8 cellular contexts compared by ENCODE assay signal in genomic region chr9:89919171-89919681, GRCh38.
DNase-seq lines count a peak whose midpoint lies in the region; ATAC-seq and TF ChIP-seq lines count a peak whose summit lies in the region.

No MANE protein-coding gene starts in this region.

- H3K27me3 Mint-ChIP-seq in effector memory CD8-positive, alpha-beta T cell = peaks cover 52 to 60% of the 10 kb centered on the region in 2 donors

- no peak overlapping the region for H3K4me2 ChIP-seq in trophoblast cell (ENCODE audit: low read length)

- H3K4ac ChIP-seq in trophoblast cell (ENCODE audit: low read depth, low read length) = no peak overlapping the region

- H3K79me2 ChIP-seq in trophoblast cell (ENCODE audit: control insufficient read depth, insufficient read depth, low read length, poor library complexity) = peaks cover 2% of the 10 kb centered on the region

- H2BK12ac ChIP-seq in trophoblast cell (ENCODE audit: low read length) = peak overlapping the region; percentile 88

- no peak overlapping the region for H3K9ac ChIP-seq in trophoblast cell (ENCODE audit: low read length)

- no peak overlapping the region for H3K18ac ChIP-seq in trophoblast cell (ENCODE audit: low read length)

- peak; percentile 53 for ATAC-seq in effector memory CD8-positive, alpha-beta T cell (replicated peaks)
- ATAC-seq in GM19023 (IDR thresholded peaks at IDR 0.05; ENCODE audit: unreplicated experiment) = no peak

- no peak overlapping the region for H3K27ac Mint-ChIP-seq in effector memory CD8-positive, alpha-beta T cell

- H3K4me3 ChIP-seq in Peyer's patch (no peak overlapping the region), trophoblast cell (ENCODE audit: low read depth, low read length) (no peak overlapping the region)

- no peak overlapping the region for H3K4me3 Mint-ChIP-seq in effector memory CD8-positive, alpha-beta T cell

- no peaks in the 10 kb centered on the region for H3K4me1 ChIP-seq in Peyer's patch
- H3K4me1 ChIP-seq in trophoblast cell (ENCODE audit: control insufficient read depth in 1 of 2, insufficient read depth in 2 of 2, low read length in 2 of 2) = peaks cover 36 to 52% of the 10 kb centered on the region in 2 experiments

- H3K36me3 ChIP-seq in Peyer's patch = no peaks in the 10 kb centered on the region
- no peaks in the 10 kb centered on the region for H3K36me3 ChIP-seq in trophoblast cell (ENCODE audit: control insufficient read depth in 1 of 2, insufficient read depth in 2 of 2, low read length in 2 of 2)

- WGBS in trophoblast cell (ENCODE audit: extremely low coverage, insufficient coverage, insufficient read length) = no CpG with 5 or more reads among the region's 12 CpGs

- peak overlapping the region; percentile 46 for H4K91ac ChIP-seq in trophoblast cell (ENCODE audit: low read depth, low read length)

- H3K9me3 Mint-ChIP-seq in effector memory CD8-positive, alpha-beta T cell = no peaks in the 10 kb centered on the region

- H3K9me3 ChIP-seq in Peyer's patch (no peaks in the 10 kb centered on the region), trophoblast cell (ENCODE audit: insufficient read depth, low read depth, low read length) (peaks cover 2% of the 10 kb centered on the region)

- no peak for TF ChIP-seq POLR2A in Peyer's patch (IDR thresholded peaks at IDR 0.05)

- TF ChIP-seq CTCF in GM20000 (IDR thresholded peaks at IDR 0.05; ENCODE audit: extremely low read depth, missing control alignments) = peak; percentile 47
- peak in 5 of 6 experiments; percentile 3 to 63 (median 48) for TF ChIP-seq CTCF in Peyer's patch (IDR thresholded peaks at IDR 0.05)

- H3K14ac ChIP-seq in trophoblast cell (ENCODE audit: low read length) = peak overlapping the region; percentile 6

- H3K27ac ChIP-seq in Peyer's patch = no peak overlapping the region
- no peak overlapping the region for H3K27ac ChIP-seq in trophoblast cell (ENCODE audit: low read depth, low read length)

- no peak overlapping the region for H2BK5ac ChIP-seq in trophoblast cell (ENCODE audit: low read depth, low read length, poor library complexity)

- no peak overlapping the region for H2AK5ac ChIP-seq in trophoblast cell (ENCODE audit: low read length)

- H3K36me3 Mint-ChIP-seq in effector memory CD8-positive, alpha-beta T cell (ENCODE audit: insufficient read depth) = no peaks in the 10 kb centered on the region

- H4K8ac ChIP-seq in trophoblast cell (ENCODE audit: low read depth, low read length) = no peak overlapping the region

- no peaks in the 10 kb centered on the region for H3K4me1 Mint-ChIP-seq in effector memory CD8-positive, alpha-beta T cell (ENCODE audit: low read depth in 2 of 2)

- DNase-seq in Ammon's horn (ENCODE audit: low spot score) = peak; percentile 40
- peak; percentile 65 for DNase-seq in GM20000 (ENCODE audit: low spot score)
- peak in 2 of 3 donors; percentile 43 to 78 for DNase-seq in Peyer's patch
- DNase-seq in effector memory CD8-positive, alpha-beta T cell = no peak
- DNase-seq in trophoblast cell = peak; percentile 19 to 57
- DNase-seq in GDM1 (lab: John Stamatoyannopoulos, UW) = no peak
- no peak for DNase-seq in NCI-H2227 (lab: John Stamatoyannopoulos, UW; ENCODE audit: unreplicated experiment)

- H4K12ac ChIP-seq in trophoblast cell (ENCODE audit: low read depth, low read length) = no peak overlapping the region

- H2BK120ac ChIP-seq in trophoblast cell (ENCODE audit: insufficient read depth, low read length, poor library complexity) = no peak overlapping the region

- no peak overlapping the region for H2AFZ ChIP-seq in trophoblast cell (ENCODE audit: insufficient read depth, low read length, poor library complexity)

- H3K27me3 ChIP-seq in Peyer's patch (no peaks in the 10 kb centered on the region), trophoblast cell (ENCODE audit: insufficient read depth, low read length) (no peaks in the 10 kb centered on the region)

- H3K79me1 ChIP-seq in trophoblast cell (ENCODE audit: low read length) = peaks cover 32% of the 10 kb centered on the region

- H3K23ac ChIP-seq in trophoblast cell (ENCODE audit: low read length) = no peak overlapping the region

Comparison
In these comparisons a context has a peak if more than half of its experiments do, and no peak if none do; other contexts are left out.
1. DNase-seq: peak in Ammon's horn (single experiment), GM20000 (single experiment), Peyer's patch (2 of 3) and trophoblast cell (2 of 2); none in effector memory CD8-positive, alpha-beta T cell (0 of 3), GDM1 (single experiment) and NCI-H2227 (single experiment).